Comparison of ENCODE assay signal across 8 cellular contexts in genomic region chr10:26861326-26861998, GRCh38. TPM values are rescaled to one million over a fixed set of nuclear protein-coding genes. Genes with fewer than 3 reads are reported as not detected.
A peak's percentile ranks its signal among the peaks of the same experiment; 100 is the strongest.
DNase-seq lines count a peak whose midpoint lies in the region; ATAC-seq and TF ChIP-seq lines count a peak whose summit lies in the region.

No MANE protein-coding gene starts in this region.

- intact Hi-C loops in activated CD4-positive, alpha-beta memory T cell treated with anti-CD3 and anti-CD28 coated beads for 36 hours (cut with micrococcal nuclease): loop anchor here (1.0 to 5.0 kb wide), 13 partner anchors 8 to 1845 kb away; partner anchors contain the start of genes ANKRD26, APBB1IP, ENKUR and PDSS1
- intact Hi-C loops in posterior cingulate gyrus (cut with DNase I): loop anchor here (1.0 to 5.0 kb wide), 5 partner anchors 135 to 379 kb away; partner anchors contain the start of genes ACBD5, ANKRD26, PDSS1 and YME1L1

- H3K4me3 ChIP-seq in hepatocyte: no peak overlapping the region

- ATAC-seq in stimulated activated naive B cell treated with anti-CD40 and anti-IgM and Interleukin-4, amounts not matched to agents 10 μg/mL and 1 μg/mL and 100 μg/mL, for 72 hours (replicated peaks): no peak
- no peak for ATAC-seq in left lobe of liver

- H3K4me3 Mint-ChIP-seq in T-helper 1 cell treated with Interleukin-12 subunit alpha and Interleukin-12 subunit beta and Interleukin-4 antibody, amounts not matched to agents 30 μg/mL and 1 μg/mL, for 36 hours: peak overlapping the region; percentile 34
- peak overlapping the region; percentile 90 for H3K4me3 Mint-ChIP-seq in activated CD4-positive, alpha-beta memory T cell treated with anti-CD3 and anti-CD28 coated beads for 36 hours
- H3K4me3 Mint-ChIP-seq in stimulated activated naive B cell treated with anti-CD40 and anti-IgM and Interleukin-4, amounts not matched to agents 10 μg/mL and 1 μg/mL and 100 μg/mL, for 72 hours: peak overlapping the region; percentile 96 to 98

- TF ChIP-seq CTCF in hepatocyte (IDR thresholded peaks at IDR 0.05; ENCODE audit: poor library complexity): no peak

- CTCF ChIA-PET in activated CD4-positive, alpha-beta memory T cell treated with anti-CD3 and anti-CD28 coated beads for 36 hours (lab: Charles Lee): interaction anchor here (0.6 to 4.0 kb wide), 21 partner anchors 8 to 484 kb away, joined by 3 to 25 read pairs (median 4); partner anchors contain the start of gene PDSS1

- peaks cover 15% of the 10 kb centered on the region for H3K4me1 ChIP-seq in hepatocyte (ENCODE audit: insufficient read depth)

- H3K27me3 ChIP-seq in hepatocyte: no peaks in the 10 kb centered on the region

- no peaks in the 10 kb centered on the region for H3K9me3 ChIP-seq in hepatocyte (ENCODE audit: low read depth)

- H3K36me3 Mint-ChIP-seq in T-helper 1 cell treated with Interleukin-12 subunit alpha and Interleukin-12 subunit beta and Interleukin-4 antibody, amounts not matched to agents 30 μg/mL and 1 μg/mL, for 36 hours (ENCODE audit: low read depth): peaks cover 9% of the 10 kb centered on the region
- H3K36me3 Mint-ChIP-seq in activated CD4-positive, alpha-beta memory T cell treated with anti-CD3 and anti-CD28 coated beads for 36 hours: peaks cover 2% of the 10 kb centered on the region
- H3K36me3 Mint-ChIP-seq in stimulated activated naive B cell treated with anti-CD40 and anti-IgM and Interleukin-4, amounts not matched to agents 10 μg/mL and 1 μg/mL and 100 μg/mL, for 72 hours: peaks cover 4 to 12% of the 10 kb centered on the region in 2 donors

- H3K27ac ChIP-seq in hepatocyte: no peak overlapping the region

- peak overlapping the region; percentile 99 for H3K27ac Mint-ChIP-seq in T-helper 1 cell treated with Interleukin-12 subunit alpha and Interleukin-12 subunit beta and Interleukin-4 antibody, amounts not matched to agents 30 μg/mL and 1 μg/mL, for 36 hours
- peak overlapping the region; percentile 96 for H3K27ac Mint-ChIP-seq in activated CD4-positive, alpha-beta memory T cell treated with anti-CD3 and anti-CD28 coated beads for 36 hours
- H3K27ac Mint-ChIP-seq in stimulated activated naive B cell treated with anti-CD40 and anti-IgM and Interleukin-4, amounts not matched to agents 10 μg/mL and 1 μg/mL and 100 μg/mL, for 72 hours: peak overlapping the region; percentile 99

- no peaks in the 10 kb centered on the region for H3K9me2 ChIP-seq in hepatocyte (replicated peaks; ENCODE audit: insufficient read depth)

- no peaks in the 10 kb centered on the region for H3K9me3 Mint-ChIP-seq in T-helper 1 cell treated with Interleukin-12 subunit alpha and Interleukin-12 subunit beta and Interleukin-4 antibody, amounts not matched to agents 30 μg/mL and 1 μg/mL, for 36 hours
- H3K9me3 Mint-ChIP-seq in activated CD4-positive, alpha-beta memory T cell treated with anti-CD3 and anti-CD28 coated beads for 36 hours: no peaks in the 10 kb centered on the region
- H3K9me3 Mint-ChIP-seq in stimulated activated naive B cell treated with anti-CD40 and anti-IgM and Interleukin-4, amounts not matched to agents 10 μg/mL and 1 μg/mL and 100 μg/mL, for 72 hours: no peaks in the 10 kb centered on the region

- no peaks in the 10 kb centered on the region for H3K36me3 ChIP-seq in hepatocyte (replicated peaks; ENCODE audit: insufficient read depth, low read depth)

- H3K4me2 ChIP-seq in hepatocyte: peak overlapping the region; percentile 69

- DNase-seq in T-helper 1 cell (no peak), hepatocyte (ENCODE audit: low spot score) (no peak), C1 segment of cervical spinal cord (lab: John Stamatoyannopoulos, UW) (no peak), posterior cingulate gyrus (no peak), left lobe of liver (ENCODE audit: low spot score) (no peak)
- no peak for DNase-seq in activated CD4-positive, alpha-beta memory T cell treated with anti-CD3 and anti-CD28 coated beads for 36 hours
- DNase-seq in stimulated activated naive B cell treated with anti-CD40 and anti-IgM and Interleukin-4, amounts not matched to agents 10 μg/mL and 1 μg/mL and 100 μg/mL, for 72 hours: no peak

- peaks cover 22% of the 10 kb centered on the region for H3K27me3 Mint-ChIP-seq in T-helper 1 cell treated with Interleukin-12 subunit alpha and Interleukin-12 subunit beta and Interleukin-4 antibody, amounts not matched to agents 30 μg/mL and 1 μg/mL, for 36 hours (ENCODE audit: low read depth)
- H3K27me3 Mint-ChIP-seq in activated CD4-positive, alpha-beta memory T cell treated with anti-CD3 and anti-CD28 coated beads for 36 hours: no peaks in the 10 kb centered on the region
- H3K27me3 Mint-ChIP-seq in stimulated activated naive B cell treated with anti-CD40 and anti-IgM and Interleukin-4, amounts not matched to agents 10 μg/mL and 1 μg/mL and 100 μg/mL, for 72 hours: no peaks in the 10 kb centered on the region

- H2AFZ ChIP-seq in hepatocyte: peak overlapping the region; percentile 58

- H3K4me1 Mint-ChIP-seq in T-helper 1 cell treated with Interleukin-12 subunit alpha and Interleukin-12 subunit beta and Interleukin-4 antibody, amounts not matched to agents 30 μg/mL and 1 μg/mL, for 36 hours (ENCODE audit: low read depth): peaks cover 25% of the 10 kb centered on the region
- H3K4me1 Mint-ChIP-seq in activated CD4-positive, alpha-beta memory T cell treated with anti-CD3 and anti-CD28 coated beads for 36 hours (ENCODE audit: low read depth): peaks cover 24% of the 10 kb centered on the region
- H3K4me1 Mint-ChIP-seq in stimulated activated naive B cell treated with anti-CD40 and anti-IgM and Interleukin-4, amounts not matched to agents 10 μg/mL and 1 μg/mL and 100 μg/mL, for 72 hours: peaks cover 15 to 35% of the 10 kb centered on the region in 2 donors

- 69% methylated on average over 15 of the region's 15 CpGs for WGBS in hepatocyte (ENCODE audit: low lambda C conversion rate, missing lambda C conversion rate)

- POLR2A ChIA-PET in activated CD4-positive, alpha-beta memory T cell treated with anti-CD3 and anti-CD28 coated beads for 36 hours (lab: Charles Lee): interaction anchor here (0.9 to 1.5 kb wide), 6 partner anchors 12 to 165 kb away, joined by 3 to 4 read pairs (median 4); no protein-coding TSS in a partner anchor

- peaks cover 23% of the 10 kb centered on the region for H4K20me1 ChIP-seq in hepatocyte (ENCODE audit: insufficient read depth, poor library complexity, severe bottlenecking)

- H3K79me2 ChIP-seq in hepatocyte: peaks cover 38% of the 10 kb centered on the region

RNA-seq across cellular contexts. Expression of gene ABI1, which starts 0.7 kb away (rescaled TPM):
- 10 to 100 TPM; 55.5 to 56.2 TPM for total RNA-seq in activated CD4-positive, alpha-beta memory T cell treated with anti-CD3 and anti-CD28 coated beads for 36 hours
- total RNA-seq in hepatocyte (39.2 and 46.1 TPM in 2 replicates), left lobe of liver (13.7 TPM)
- polyA plus RNA-seq in hepatocyte: 30.5 and 35.4 TPM in 2 replicates

Comparison
In these comparisons a context has a peak if more than half of its experiments do, and no peak if none do; other contexts are left out.
1. H3K4me3 Mint-ChIP-seq: peak in every context shown above with its lines; median percentile 97 in stimulated activated naive B cell treated with anti-CD40 and anti-IgM and Interleukin-4, amounts not matched to agents 10 μg/mL and 1 μg/mL and 100 μg/mL, for 72 hours; 90 in activated CD4-positive, alpha-beta memory T cell treated with anti-CD3 and anti-CD28 coated beads for 36 hours; 34 in T-helper 1 cell treated with Interleukin-12 subunit alpha and Interleukin-12 subunit beta and Interleukin-4 antibody, amounts not matched to agents 30 μg/mL and 1 μg/mL, for 36 hours.